In the genomic region with DNA sequence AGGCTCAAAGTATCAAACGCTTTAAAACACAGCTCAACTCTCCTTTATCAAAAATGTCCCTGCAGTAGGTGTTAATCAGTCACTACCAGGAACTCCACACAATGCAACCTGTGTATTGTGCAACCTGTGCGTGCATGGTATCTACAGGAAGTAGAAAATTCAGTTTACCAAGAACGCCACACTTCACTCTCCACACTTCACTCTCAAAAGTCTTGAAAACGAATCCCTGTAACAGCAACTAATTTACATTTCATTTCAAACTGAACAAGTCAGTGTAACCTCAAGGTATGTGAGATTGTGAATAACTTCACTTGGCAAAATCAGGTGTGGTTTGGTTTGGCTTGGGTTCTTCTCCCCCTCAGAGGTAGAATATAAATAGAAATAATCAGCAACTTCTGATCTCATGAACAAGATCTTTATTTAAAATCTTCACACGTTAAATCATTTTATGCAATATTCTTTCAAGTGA, we compare ENCODE assay signal across 8 cellular contexts. TPM values are rescaled to one million over a fixed set of nuclear protein-coding genes. Genes with fewer than 3 reads are reported as not detected.
DNase-seq lines count a peak whose midpoint lies in the region; ATAC-seq and TF ChIP-seq lines count a peak whose summit lies in the region.

No MANE protein-coding gene starts in this region.

- peaks cover 50% of the 10 kb centered on the region for H3K4me1 Mint-ChIP-seq in CD4-positive, alpha-beta T cell (ENCODE audit: low read depth)

- H3K27me3 Mint-ChIP-seq in CD4-positive, alpha-beta T cell: peaks cover under 1% of the 10 kb centered on the region

- no peak for TF ChIP-seq EP300 in ovary (IDR thresholded peaks at IDR 0.05)

- whole genome bisulfite sequencing in ovary, 3 donors: 37 to 65% (median 44%) methylated on average over 5 of the region's 5 CpGs

- TF ChIP-seq POLR2A in ovary (IDR thresholded peaks at IDR 0.05): no peak

- H3K4me1 ChIP-seq in ovary (ENCODE audit: insufficient read depth): peaks cover 8% of the 10 kb centered on the region

- peak overlapping the region; percentile 98 for H3K4me3 Mint-ChIP-seq in CD4-positive, alpha-beta T cell

- H3K9me3 ChIP-seq in CD4-positive, alpha-beta T cell (ENCODE audit: control insufficient read depth, low read length): no peaks in the 10 kb centered on the region
- H3K9me3 ChIP-seq in ovary: no peaks in the 10 kb centered on the region

- CTCF ChIA-PET in CD4-positive, alpha-beta T cell (lab: Charles Lee): no interaction called here

- no peaks in the 10 kb centered on the region for H3K36me3 ChIP-seq in ovary

- DNase-seq in CD4-positive, alpha-beta T cell: peak in 1 of 10 experiments; percentile 30
- peak; percentile 76 for DNase-seq in NCI-H510A treated with DMSO at 0.1 percent for 48 hours (lab: John Stamatoyannopoulos, UW)
- DNase-seq in dorsolateral prefrontal cortex: no peak
- no peak for DNase-seq in ovary
- no peak for DNase-seq in NCI-H2171 (lab: John Stamatoyannopoulos, UW)
- no peak for DNase-seq in globus pallidus (ENCODE audit: low spot score)
- DNase-seq in posterior cingulate gyrus: no peak

- H3K36me3 Mint-ChIP-seq in CD4-positive, alpha-beta T cell (ENCODE audit: low read depth): peaks cover 8% of the 10 kb centered on the region

- H3K27me3 ChIP-seq in CD4-positive, alpha-beta T cell (ENCODE audit: control insufficient read depth, insufficient read depth, low read length): no peaks in the 10 kb centered on the region
- H3K27me3 ChIP-seq in dorsolateral prefrontal cortex (no peaks in the 10 kb centered on the region), ovary (no peaks in the 10 kb centered on the region)

- intact Hi-C loops in CD4-positive, alpha-beta T cell (cut with DNase I, micrococcal nuclease): loop anchor here (2.0 to 10.0 kb wide), 6 partner anchors 414 to 1916 kb away; a partner anchor contains a TSS
- intact Hi-C loops in dorsolateral prefrontal cortex (cut with DNase I): loop anchor here (5.0 to 10.0 kb wide), 4 partner anchors 44 to 524 kb away; a partner anchor contains a TSS
- intact Hi-C loops in ovary (cut with DNase I): no loop called here
- intact Hi-C loops in posterior cingulate gyrus (cut with DNase I): loop anchor here (5.0 kb wide), 3 partner anchors 49 to 416 kb away; a partner anchor contains a TSS

- H3K4me3 ChIP-seq in dorsolateral prefrontal cortex (peak overlapping the region in 46 of 59 donors; percentile 2 to 99 (median 89)), ovary (peak overlapping the region; percentile 89)

- H3K9me3 Mint-ChIP-seq in CD4-positive, alpha-beta T cell: no peaks in the 10 kb centered on the region

- peak; percentile 51 for ATAC-seq in CD4-positive, alpha-beta T cell (ENCODE audit: poor library complexity)
- ATAC-seq in GM21447 (IDR thresholded peaks at IDR 0.05; ENCODE audit: unreplicated experiment): peak; percentile 26

- peak overlapping the region; percentile 48 for H3K27ac ChIP-seq in CD4-positive, alpha-beta T cell (ENCODE audit: low read depth, low read length)
- peak overlapping the region in 1 of 59 donors; percentile 11 for H3K27ac ChIP-seq in dorsolateral prefrontal cortex
- H3K27ac ChIP-seq in ovary: no peak overlapping the region

- POLR2A ChIA-PET in CD4-positive, alpha-beta T cell (lab: Charles Lee): no interaction called here

- H3K27ac Mint-ChIP-seq in CD4-positive, alpha-beta T cell: peak overlapping the region; percentile 85

- no peak for TF ChIP-seq CTCF in CD4-positive, alpha-beta T cell (IDR thresholded peaks at IDR 0.05)
- TF ChIP-seq CTCF in dorsolateral prefrontal cortex (IDR thresholded peaks at IDR 0.05 in 54 of 56, conservative IDR thresholded peaks at IDR 0.05 in 2 of 56; ENCODE audit: low read depth in 1 of 56, partially characterized antibody in 56 of 56) (no peak), ovary (IDR thresholded peaks at IDR 0.05) (no peak)

RNA-seq across cellular contexts. Expression of a gene that starts 1.6 kb away (rescaled TPM):
- total RNA-seq in CD4-positive, alpha-beta T cell: 10 to 100 TPM; 21.2 to 21.9 TPM
- total RNA-seq in dorsolateral prefrontal cortex (10 to 100 TPM; 20.3 to 60.5 (median 34.7) TPM), ovary (10 to 100 TPM; 11.9 to 27.5 (median 19.9) TPM)
- polyA plus RNA-seq in ovary: 10 to 100 TPM in 1 of 2 donors, 1 to 10 TPM in 1; 8.4 to 31.7 TPM

Comparison
In these comparisons a context has a peak if more than half of its experiments do, and no peak if none do; other contexts are left out.
1. intact Hi-C loops: an anchor here in CD4-positive, alpha-beta T cell (2.0 to 10.0 kb wide), dorsolateral prefrontal cortex (5.0 to 10.0 kb wide) and posterior cingulate gyrus (5.0 kb wide); none called in ovary.